In genomic region chr7:25851332-25852248, GRCh38 we compare ENCODE assay signal across 8 cellular contexts.
DNase-seq lines count a peak whose midpoint lies in the region; ATAC-seq, FAIRE-seq and TF ChIP-seq lines count a peak whose summit lies in the region.

No MANE protein-coding gene starts in this region.

- DNase-seq in CD4-positive, alpha-beta memory T cell: peak; percentile 39 to 55 (median 45)
- DNase-seq in LNCaP clone FGC (ENCODE audit: low read depth) (peak; percentile 62), SHP77 treated with DMSO at 0.1 percent for 48 hours (lab: John Stamatoyannopoulos, UW) (peak; percentile 38), cardiac muscle cell (ENCODE audit: low read depth in 1 of 2, low spot score in 1 of 2) (peak; percentile 90), pancreas (peak; percentile 62 to 91 (median 79))
- peak; percentile 70 for DNase-seq in activated naive CD8-positive, alpha-beta T cell treated with anti-CD3 and anti-CD28 coated beads for 36 hours

- WGBS in pancreas, 2 donors: 43 to 45% methylated on average over 34 of the region's 34 CpGs

- peaks cover 49 to 53% of the 10 kb centered on the region in 2 donors for H3K27me3 Mint-ChIP-seq in CD4-positive, alpha-beta memory T cell
- peaks cover 20% of the 10 kb centered on the region for H3K27me3 Mint-ChIP-seq in activated naive CD8-positive, alpha-beta T cell treated with anti-CD3 and anti-CD28 coated beads for 36 hours

- H3K36me3 ChIP-seq in CD4-positive, alpha-beta memory T cell (ENCODE audit: insufficient read depth, low read length): no peaks in the 10 kb centered on the region
- no peaks in the 10 kb centered on the region for H3K36me3 ChIP-seq in cardiac muscle cell
- no peaks in the 10 kb centered on the region for H3K36me3 ChIP-seq in pancreas

- peaks cover 59% of the 10 kb centered on the region for H3K27me3 ChIP-seq in CD4-positive, alpha-beta memory T cell (ENCODE audit: insufficient read depth, low read length)
- H3K27me3 ChIP-seq in cardiac muscle cell (no peaks in the 10 kb centered on the region), pancreas (peaks cover 3 to 36% (median 33%) of the 10 kb centered on the region in 4 donors)

- no peak overlapping the region for H3K4me3 ChIP-seq in CD4-positive, alpha-beta memory T cell (ENCODE audit: low read length in 2 of 2)
- no peak overlapping the region for H3K4me3 ChIP-seq in LNCaP clone FGC (ENCODE audit: low read depth, low read length)
- no peak overlapping the region for H3K4me3 ChIP-seq in cardiac muscle cell
- peak overlapping the region in 1 of 4 donors; percentile 27 for H3K4me3 ChIP-seq in pancreas

- POLR2A ChIA-PET in CD4-positive, alpha-beta memory T cell (lab: Charles Lee; ENCODE audit: partially characterized antibody): no interaction called here

- H3K9me3 Mint-ChIP-seq in CD4-positive, alpha-beta memory T cell: peaks cover 0 to 31% (median 7%) of the 10 kb centered on the region in 8 donors
- no peaks in the 10 kb centered on the region for H3K9me3 Mint-ChIP-seq in activated naive CD8-positive, alpha-beta T cell treated with anti-CD3 and anti-CD28 coated beads for 36 hours

- no peak for FAIRE-seq in pancreas (lab: Jason Lieb, UNC)

- peaks cover 5 to 30% (median 11%) of the 10 kb centered on the region in 4 donors for H3K4me1 Mint-ChIP-seq in CD4-positive, alpha-beta memory T cell
- peaks cover 16% of the 10 kb centered on the region for H3K4me1 Mint-ChIP-seq in activated naive CD8-positive, alpha-beta T cell treated with anti-CD3 and anti-CD28 coated beads for 36 hours

- H3K4me3 Mint-ChIP-seq in CD4-positive, alpha-beta memory T cell: peak overlapping the region; percentile 6 to 91 (median 78)
- peak overlapping the region; percentile 70 for H3K4me3 Mint-ChIP-seq in activated naive CD8-positive, alpha-beta T cell treated with anti-CD3 and anti-CD28 coated beads for 36 hours

- peaks cover 0 to 4% of the 10 kb centered on the region in 2 donors for H3K36me3 Mint-ChIP-seq in CD4-positive, alpha-beta memory T cell
- H3K36me3 Mint-ChIP-seq in activated naive CD8-positive, alpha-beta T cell treated with anti-CD3 and anti-CD28 coated beads for 36 hours: peaks cover 2% of the 10 kb centered on the region

- ATAC-seq in GM19467 (IDR thresholded peaks at IDR 0.05; ENCODE audit: unreplicated experiment) (peak; percentile 72), pancreas (peak; percentile 79 to 88 (median 84)), HG02884 (IDR thresholded peaks at IDR 0.05; ENCODE audit: unreplicated experiment) (no peak)

- peak overlapping the region in 5 of 7 donors; percentile 58 to 91 (median 89) for H3K27ac Mint-ChIP-seq in CD4-positive, alpha-beta memory T cell
- H3K27ac Mint-ChIP-seq in activated naive CD8-positive, alpha-beta T cell treated with anti-CD3 and anti-CD28 coated beads for 36 hours: no peak overlapping the region

- no peak overlapping the region for H3K27ac ChIP-seq in CD4-positive, alpha-beta memory T cell (ENCODE audit: low read depth, low read length)
- H3K27ac ChIP-seq in cardiac muscle cell (no peak overlapping the region), pancreas (no peak overlapping the region)

- CTCF ChIA-PET in CD4-positive, alpha-beta memory T cell (lab: Charles Lee; ENCODE audit: partially characterized antibody): interaction anchor here (0.6 to 1.4 kb wide), 6 partner anchors 10 to 1339 kb away, joined by 3 to 4 read pairs (median 3); no protein-coding TSS in a partner anchor

- H3K4me1 ChIP-seq in CD4-positive, alpha-beta memory T cell (ENCODE audit: insufficient read depth, low read length): peaks cover 21% of the 10 kb centered on the region
- H3K4me1 ChIP-seq in cardiac muscle cell (ENCODE audit: low read depth): peaks cover 49% of the 10 kb centered on the region
- peaks cover 0 to 16% (median 7%) of the 10 kb centered on the region in 3 donors for H3K4me1 ChIP-seq in pancreas

- TF ChIP-seq CTCF in LNCaP clone FGC (IDR thresholded peaks at IDR 0.05; ENCODE audit: control insufficient read depth, extremely low read depth, insufficient read depth): peak; percentile 79
- TF ChIP-seq CTCF in cardiac muscle cell (IDR thresholded peaks at IDR 0.05; ENCODE audit: low read depth, low read length): peak; percentile 84
- peak; percentile 65 to 78 (median 76) for TF ChIP-seq CTCF in pancreas (IDR thresholded peaks at IDR 0.05)

- no peaks in the 10 kb centered on the region for H3K9me3 ChIP-seq in CD4-positive, alpha-beta memory T cell (ENCODE audit: control insufficient read depth in 1 of 2, low read length in 2 of 2)
- H3K9me3 ChIP-seq in cardiac muscle cell (ENCODE audit: low read depth): no peaks in the 10 kb centered on the region
- no peaks in the 10 kb centered on the region for H3K9me3 ChIP-seq in pancreas

- intact Hi-C loops in CD4-positive, alpha-beta memory T cell (cut with micrococcal nuclease): loop anchor here (5.0 to 10.0 kb wide), 2 partner anchors 287 to 1311 kb away; no protein-coding TSS in a partner anchor
- intact Hi-C loops in pancreas (cut with DNase I): loop anchor here in 1 of 3 donors (5.0 to 10.0 kb wide), 3 partner anchors 459 to 1303 kb away; partner anchors contain the start of genes HOXA3 and HOXA7

Comparison
In these comparisons a context has a peak if more than half of its experiments do, and no peak if none do; other contexts are left out.
1. DNase-seq: peak in every context shown above with its lines; median percentile 90 in cardiac muscle cell; 79 in pancreas; 70 in activated naive CD8-positive, alpha-beta T cell treated with anti-CD3 and anti-CD28 coated beads for 36 hours; 62 in LNCaP clone FGC; 45 in CD4-positive, alpha-beta memory T cell; 38 in SHP77 treated with DMSO at 0.1 percent for 48 hours.